18 cellular contexts compared by ENCODE assay signal in the genomic region with DNA sequence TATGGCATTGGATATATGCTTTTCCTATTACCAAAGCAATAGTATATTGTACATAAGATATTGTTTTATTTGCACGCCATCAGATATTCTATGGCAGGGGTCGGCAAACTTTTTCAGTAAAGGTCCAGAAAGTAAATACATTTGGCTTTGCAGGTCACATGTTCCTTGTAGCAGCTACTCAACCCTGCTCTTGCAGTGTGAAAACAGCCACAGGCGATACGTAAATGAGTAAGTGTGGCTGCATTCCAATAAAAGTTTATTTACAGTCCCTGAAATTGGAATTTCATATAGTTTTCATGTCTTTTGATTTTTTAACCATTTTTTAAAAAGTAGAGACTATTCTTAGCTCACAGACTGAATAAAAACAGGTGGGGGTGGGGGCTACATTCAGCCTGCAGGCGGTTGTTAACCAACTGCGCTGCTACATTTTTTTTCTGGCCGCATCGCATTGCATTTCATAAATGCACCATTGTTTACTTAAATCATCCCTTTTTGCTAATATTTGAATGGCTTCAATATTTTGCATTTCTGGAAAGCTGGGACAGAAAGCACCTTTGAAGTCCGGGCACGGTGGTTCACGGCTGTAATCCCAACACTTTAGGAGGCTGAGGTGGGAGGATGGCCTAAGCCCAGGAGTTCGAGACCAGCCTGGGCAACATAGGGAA. TPM values are rescaled to one million over a fixed set of nuclear protein-coding genes. Genes with fewer than 3 reads are reported as not detected.
DNase-seq lines count a peak whose midpoint lies in the region; ATAC-seq and TF ChIP-seq lines count a peak whose summit lies in the region.
"Had no signal": no experiment of that assay in that cellular context is flagged by ENCODE, and none has a peak within 500 bp of the region (broad histone marks: within the 10 kb centered on the region; RNA-seq: fewer than 3 reads in every experiment).

No MANE protein-coding gene starts in this region.

- BruUV-seq in MCF 10A (replicated peaks; lab: Mats Ljungman, UMichigan) = no TSS peak

- CTCF ChIA-PET in MCF 10A (lab: Yijun Ruan, JAX) = interaction anchor here (0.7 to 2.7 kb wide), 4 partner anchors 8 to 106 kb away, joined by 3 to 12 read pairs (median 6); no protein-coding TSS in a partner anchor

- in situ Hi-C loops in SK-MEL-5 (cut with HindIII; ENCODE audit: low pct_unique_long_range_greater_than_20kb, low sequenced_read_pairs) = no loop called here

- no peaks in the 10 kb centered on the region for H3K4me1 ChIP-seq in breast epithelium

- POLR2A ChIA-PET in MCF 10A (lab: Yijun Ruan, JAX) = interaction anchor here (0.5 kb wide), 1 partner anchor 25 kb away, joined by 3 read pairs; no protein-coding TSS in a partner anchor

- H3K9me3 Mint-ChIP-seq in MCF 10A (ENCODE audit: unreplicated experiment) = no peaks in the 10 kb centered on the region

- no peak overlapping the region for H3K4me3 Mint-ChIP-seq in MCF 10A (ENCODE audit: unreplicated experiment)
- H3K4me3 Mint-ChIP-seq: CD14-positive monocyte, H9 had no signal

- no peak overlapping the region for H3K4me3 ChIP-seq in breast epithelium
- H3K4me3 ChIP-seq: BLaER1, GM12878 had no signal

- intact Hi-C loops in MCF 10A (cut with micrococcal nuclease) (no loop called here), breast epithelium (cut with DNase I; ENCODE audit: low total_unique reads) (loop anchor here (10.0 kb wide), 1 partner anchor 344 kb away; no protein-coding TSS in a partner anchor), sciatic nerve (cut with DNase I) (no loop called here), left colon (cut with DNase I, micrococcal nuclease) (no loop called here)

- peak; percentile 18 for DNase-seq in MCF 10A (ENCODE audit: unreplicated experiment)
- DNase-seq in breast epithelium (ENCODE audit: low spot score in 2 of 2) = no peak
- DNase-seq in SK-MEL-5 (ENCODE audit: low read depth, low spot score) = peak; percentile 71
- peak; percentile 79 for DNase-seq in foreskin melanocyte
- DNase-seq in sciatic nerve (ENCODE audit: low spot score) = no peak
- DNase-seq in left colon = no peak
- DNase-seq: Calu3; CD4-positive, alpha-beta memory T cell; DND-41; EL; H9 had no signal

- no peak overlapping the region for H3K27ac Mint-ChIP-seq in MCF 10A (ENCODE audit: low read depth, unreplicated experiment)
- H3K27ac Mint-ChIP-seq: CD4-positive, alpha-beta memory T cell; H9 had no signal

- no peak for ATAC-seq in sciatic nerve
- ATAC-seq in HG02852 (IDR thresholded peaks at IDR 0.05; ENCODE audit: unreplicated experiment) = no peak
- no peak for ATAC-seq in left colon
- ATAC-seq in activated CD4-positive, CD25-positive, alpha-beta regulatory T cell treated with anti-CD3 and anti-CD28 coated beads, Interleukin-2, amount 50 U/mL, for 24 hours = no peak
- ATAC-seq: GM12878, HepG2 had no signal

- no peaks in the 10 kb centered on the region for H3K27me3 Mint-ChIP-seq in MCF 10A (ENCODE audit: insufficient read depth, unreplicated experiment)

- no peaks in the 10 kb centered on the region for H3K9me3 ChIP-seq in breast epithelium
- H3K9me3 ChIP-seq: BLaER1 had no signal

- H3K27me3 ChIP-seq in breast epithelium = no peaks in the 10 kb centered on the region
- H3K27me3 ChIP-seq: BLaER1 had no signal

- no peaks in the 10 kb centered on the region for H3K36me3 ChIP-seq in breast epithelium
- H3K36me3 ChIP-seq: BLaER1 had no signal

- H3K36me3 Mint-ChIP-seq in MCF 10A (ENCODE audit: insufficient read depth, unreplicated experiment) = no peaks in the 10 kb centered on the region
- H3K36me3 Mint-ChIP-seq: CD14-positive monocyte; CD4-positive, alpha-beta memory T cell had no signal

- H3K27ac ChIP-seq in breast epithelium = no peak overlapping the region
- H3K27ac ChIP-seq: 22Rv1, BLaER1 had no signal

- TF ChIP-seq CTCF in MCF 10A (IDR thresholded peaks at IDR 0.05; ENCODE audit: unreplicated experiment) (no peak), breast epithelium (IDR thresholded peaks at IDR 0.05) (no peak)

- H3K4me1 Mint-ChIP-seq in MCF 10A (ENCODE audit: insufficient read depth, unreplicated experiment) = no peaks in the 10 kb centered on the region
- H3K4me1 Mint-ChIP-seq: CD14-positive monocyte, H9 had no signal

- no peak for TF ChIP-seq POLR2A in breast epithelium (IDR thresholded peaks at IDR 0.05)

RNA-seq across cellular contexts. Expression of a gene that starts 50.5 kb away (rescaled TPM):
- total RNA-seq in MCF 10A (2022) = 87.4 and 88.9 TPM in 2 replicates
- total RNA-seq in breast epithelium = 10 to 100 TPM; 39.0 to 63.5 (median 50.1) TPM
- 39.3 and 43.8 TPM in 2 replicates for total RNA-seq in SK-MEL-5 (2014; rRNA removed; shearing (Covaris generic))
- polyA plus RNA-seq in SK-MEL-5 (2015; cell fraction: cytosol; rRNA removed) = 26.0 and 28.8 TPM in 2 replicates
- polyA plus RNA-seq in SK-MEL-5 (2015; cell fraction: nucleus; rRNA removed) = 19.1 and 27.4 TPM in 2 replicates
- 54.4 TPM for total RNA-seq in sciatic nerve
- 10 to 100 TPM; 46.4 to 58.9 TPM for total RNA-seq in left colon

Comparison
In these comparisons a context has a peak if more than half of its experiments do, and no peak if none do; other contexts are left out.
1. DNase-seq: peak in MCF 10A (single experiment), SK-MEL-5 (single experiment) and foreskin melanocyte (single experiment); none in breast epithelium (0 of 2), sciatic nerve (single experiment) and left colon (0 of 2).